In genomic region chr22:29603358-29604191, GRCh38 we compare ENCODE assay signal across 1 cellular context.
TF ChIP-seq lines count a peak whose summit lies in the region.

TSS of gene NF2 (plus strand) at chr22:29603633. CDS start at chr22:29603999, 366 bp downstream.

TF ChIP-seq in HepG2, 621 proteins besides CTCF, POLR2A, EP300 and RAD21 (continued from another document and continues in another):
- TF ChIP-seq ATF4 (CRISPR knock-in tag; IDR thresholded peaks at IDR 0.05) (no peak), SIN3A (IDR thresholded peaks at IDR 0.05; ENCODE audit: borderline replicate concordance, low read depth, low read length) (peak; percentile 69; the same call in 1 of the 2 replicates), MBD4 (IDR thresholded peaks at IDR 0.05; ENCODE audit: borderline replicate concordance, low read length) (no peak), HINFP (CRISPR knock-in tag; IDR thresholded peaks at IDR 0.05; ENCODE audit: low read depth) (no peak), ZNF234 (CRISPR knock-in tag; conservative IDR thresholded peaks at IDR 0.05) (no peak), SMAD3 (CRISPR knock-in tag; IDR thresholded peaks at IDR 0.05) (0 out of 2 replicates have a peak, but pooled peaks have one; percentile 14), ZNF256 (CRISPR knock-in tag; conservative IDR thresholded peaks at IDR 0.05) (no peak), TBX2 (CRISPR knock-in tag; IDR thresholded peaks at IDR 0.05; ENCODE audit: borderline replicate concordance) (peak; percentile 64; the same call in 1 of the 2 replicates), FOXO1 (CRISPR knock-in tag; IDR thresholded peaks at IDR 0.05) (peak; percentile 40; the same call in 1 of the 2 replicates), GLMP (CRISPR knock-in tag; IDR thresholded peaks at IDR 0.05; ENCODE audit: borderline replicate concordance) (no peak), NR2F1 (CRISPR knock-in tag; IDR thresholded peaks at IDR 0.05) (peak; percentile 37 to 45; a peak in 1 of 4 replicates), UBTF (CRISPR knock-in tag; IDR thresholded peaks at IDR 0.05) (peak; percentile 93), TP53 (CRISPR knock-in tag; conservative IDR thresholded peaks at IDR 0.05) (peak; percentile 77; the same call in 1 of the 2 replicates), ZNF678 (CRISPR knock-in tag; IDR thresholded peaks at IDR 0.05) (no peak), ZNF652 (CRISPR knock-in tag; IDR thresholded peaks at IDR 0.05; ENCODE audit: borderline replicate concordance, low read depth) (no peak), CREB3 (CRISPR knock-in tag; IDR thresholded peaks at IDR 0.05) (no peak), SP4 (CRISPR knock-in tag; IDR thresholded peaks at IDR 0.05) (peak; percentile 77; the same call in 1 of the 2 replicates), ZNF343 (CRISPR knock-in tag; IDR thresholded peaks at IDR 0.05) (peak; percentile 58; the same call in 1 of the 2 replicates), PHB2 (IDR thresholded peaks at IDR 0.05; ENCODE audit: partially characterized antibody) (no peak), ZNF616 (CRISPR knock-in tag; IDR thresholded peaks at IDR 0.05; ENCODE audit: low read depth) (no peak), ZNF160 (CRISPR knock-in tag; IDR thresholded peaks at IDR 0.05) (peak; percentile 77; the same call in 1 of the 2 replicates), AHDC1 (CRISPR knock-in tag; IDR thresholded peaks at IDR 0.05; ENCODE audit: borderline replicate concordance) (no peak), ZNF329 (CRISPR knock-in tag; IDR thresholded peaks at IDR 0.05; ENCODE audit: low read depth) (no peak), ZNF773 (CRISPR knock-in tag; IDR thresholded peaks at IDR 0.05; ENCODE audit: borderline replicate concordance) (no peak), ZNF232 (CRISPR knock-in tag; IDR thresholded peaks at IDR 0.05; ENCODE audit: borderline replicate concordance) (no peak), CHD4 (IDR thresholded peaks at IDR 0.05; ENCODE audit: borderline replicate concordance, low read length) (no peak), SP140L (CRISPR knock-in tag; IDR thresholded peaks at IDR 0.05; ENCODE audit: borderline replicate concordance) (no peak), ZNF530 (CRISPR knock-in tag; IDR thresholded peaks at IDR 0.05; ENCODE audit: low read depth) (no peak), DNMT3B (CRISPR knock-in tag; conservative IDR thresholded peaks at IDR 0.05) (peak; percentile 60; the same call in 1 of the 2 replicates), SIX4 (CRISPR knock-in tag; IDR thresholded peaks at IDR 0.05) (no peak)
- TF ChIP-seq, protein P1, sequence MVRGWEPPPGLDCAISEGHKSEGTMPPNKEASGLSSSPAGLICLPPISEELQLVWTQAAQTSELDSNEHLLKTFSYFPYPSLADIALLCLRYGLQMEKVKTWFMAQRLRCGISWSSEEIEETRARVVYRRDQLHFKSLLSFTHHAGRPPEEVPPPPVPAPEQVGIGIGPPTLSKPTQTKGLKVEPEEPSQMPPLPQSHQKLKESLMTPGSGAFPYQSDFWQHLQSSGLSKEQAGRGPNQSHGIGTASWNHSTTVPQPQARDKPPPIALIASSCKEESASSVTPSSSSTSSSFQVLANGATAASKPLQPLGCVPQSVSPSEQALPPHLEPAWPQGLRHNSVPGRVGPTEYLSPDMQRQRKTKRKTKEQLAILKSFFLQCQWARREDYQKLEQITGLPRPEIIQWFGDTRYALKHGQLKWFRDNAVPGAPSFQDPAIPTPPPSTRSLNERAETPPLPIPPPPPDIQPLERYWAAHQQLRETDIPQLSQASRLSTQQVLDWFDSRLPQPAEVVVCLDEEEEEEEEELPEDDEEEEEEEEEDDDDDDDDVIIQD (CRISPR knock-in tag; IDR thresholded peaks at IDR 0.05; ENCODE audit: low read depth) = peak; percentile 79; the same call in 1 of the 2 replicates
- TF ChIP-seq, protein P2, sequence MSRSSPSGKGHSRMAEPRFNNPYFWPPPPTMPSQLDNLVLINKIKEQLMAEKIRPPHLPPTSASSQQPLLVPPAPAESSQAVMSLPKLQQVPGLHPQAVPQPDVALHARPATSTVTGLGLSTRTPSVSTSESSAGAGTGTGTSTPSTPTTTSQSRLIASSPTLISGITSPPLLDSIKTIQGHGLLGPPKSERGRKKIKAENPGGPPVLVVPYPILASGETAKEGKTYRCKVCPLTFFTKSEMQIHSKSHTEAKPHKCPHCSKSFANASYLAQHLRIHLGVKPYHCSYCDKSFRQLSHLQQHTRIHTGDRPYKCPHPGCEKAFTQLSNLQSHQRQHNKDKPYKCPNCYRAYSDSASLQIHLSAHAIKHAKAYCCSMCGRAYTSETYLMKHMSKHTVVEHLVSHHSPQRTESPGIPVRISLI (CRISPR knock-in tag; IDR thresholded peaks at IDR 0.05; ENCODE audit: borderline replicate concordance) = peak; percentile 95
- TF ChIP-seq, protein P3, sequence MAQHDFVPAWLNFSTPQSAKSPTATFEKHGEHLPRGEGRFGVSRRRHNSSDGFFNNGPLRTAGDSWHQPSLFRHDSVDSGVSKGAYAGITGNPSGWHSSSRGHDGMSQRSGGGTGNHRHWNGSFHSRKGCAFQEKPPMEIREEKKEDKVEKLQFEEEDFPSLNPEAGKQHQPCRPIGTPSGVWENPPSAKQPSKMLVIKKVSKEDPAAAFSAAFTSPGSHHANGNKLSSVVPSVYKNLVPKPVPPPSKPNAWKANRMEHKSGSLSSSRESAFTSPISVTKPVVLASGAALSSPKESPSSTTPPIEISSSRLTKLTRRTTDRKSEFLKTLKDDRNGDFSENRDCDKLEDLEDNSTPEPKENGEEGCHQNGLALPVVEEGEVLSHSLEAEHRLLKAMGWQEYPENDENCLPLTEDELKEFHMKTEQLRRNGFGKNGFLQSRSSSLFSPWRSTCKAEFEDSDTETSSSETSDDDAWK (CRISPR knock-in tag; IDR thresholded peaks at IDR 0.05) = no peak
- TF ChIP-seq, protein P4, sequence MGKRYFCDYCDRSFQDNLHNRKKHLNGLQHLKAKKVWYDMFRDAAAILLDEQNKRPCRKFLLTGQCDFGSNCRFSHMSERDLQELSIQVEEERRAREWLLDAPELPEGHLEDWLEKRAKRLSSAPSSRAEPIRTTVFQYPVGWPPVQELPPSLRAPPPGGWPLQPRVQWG (CRISPR knock-in tag; IDR thresholded peaks at IDR 0.05; ENCODE audit: borderline replicate concordance, low read depth) = no peak
